1 cellular context compared by ENCODE assay signal in the genomic region with DNA sequence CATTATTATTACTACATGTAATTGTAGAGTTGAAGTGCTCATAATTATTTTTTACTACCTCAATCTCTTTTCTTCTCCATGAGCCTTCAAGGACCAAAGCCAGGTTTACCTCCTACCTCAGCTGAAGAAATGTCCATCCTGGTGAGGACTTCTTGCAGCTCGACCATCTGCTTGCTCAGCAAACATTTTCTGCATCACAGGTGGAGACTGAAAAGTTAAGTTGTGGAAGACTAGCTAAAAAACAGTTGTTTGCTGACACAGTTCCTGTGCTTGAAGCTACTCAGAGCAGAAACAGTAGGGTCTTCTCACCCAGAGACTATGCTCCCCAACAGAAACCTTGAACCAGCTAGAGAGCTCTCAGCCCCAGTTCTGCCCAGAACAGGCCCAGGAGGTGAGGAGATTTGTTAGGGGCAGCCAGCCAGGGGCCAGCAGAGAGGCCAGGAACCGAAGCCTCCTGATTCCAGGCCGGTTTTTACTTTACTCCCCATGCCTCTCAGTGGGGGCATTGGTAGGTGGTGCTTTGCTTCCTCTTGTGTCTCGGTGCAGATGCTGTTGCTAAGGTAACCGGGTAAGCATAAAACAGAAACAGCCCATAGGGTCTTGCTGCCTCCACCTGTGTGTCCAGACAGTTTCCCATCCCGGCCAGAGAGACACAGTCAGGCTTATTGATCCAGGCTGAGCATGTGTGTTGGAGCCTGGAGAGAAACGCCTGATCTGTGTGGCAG.
TF ChIP-seq lines count a peak whose summit lies in the region.

No MANE protein-coding gene starts in this region.

TF ChIP-seq in WTC11, 78 proteins besides CTCF, POLR2A, EP300 and RAD21 (continued from another document):
- TF ChIP-seq, protein P1, sequence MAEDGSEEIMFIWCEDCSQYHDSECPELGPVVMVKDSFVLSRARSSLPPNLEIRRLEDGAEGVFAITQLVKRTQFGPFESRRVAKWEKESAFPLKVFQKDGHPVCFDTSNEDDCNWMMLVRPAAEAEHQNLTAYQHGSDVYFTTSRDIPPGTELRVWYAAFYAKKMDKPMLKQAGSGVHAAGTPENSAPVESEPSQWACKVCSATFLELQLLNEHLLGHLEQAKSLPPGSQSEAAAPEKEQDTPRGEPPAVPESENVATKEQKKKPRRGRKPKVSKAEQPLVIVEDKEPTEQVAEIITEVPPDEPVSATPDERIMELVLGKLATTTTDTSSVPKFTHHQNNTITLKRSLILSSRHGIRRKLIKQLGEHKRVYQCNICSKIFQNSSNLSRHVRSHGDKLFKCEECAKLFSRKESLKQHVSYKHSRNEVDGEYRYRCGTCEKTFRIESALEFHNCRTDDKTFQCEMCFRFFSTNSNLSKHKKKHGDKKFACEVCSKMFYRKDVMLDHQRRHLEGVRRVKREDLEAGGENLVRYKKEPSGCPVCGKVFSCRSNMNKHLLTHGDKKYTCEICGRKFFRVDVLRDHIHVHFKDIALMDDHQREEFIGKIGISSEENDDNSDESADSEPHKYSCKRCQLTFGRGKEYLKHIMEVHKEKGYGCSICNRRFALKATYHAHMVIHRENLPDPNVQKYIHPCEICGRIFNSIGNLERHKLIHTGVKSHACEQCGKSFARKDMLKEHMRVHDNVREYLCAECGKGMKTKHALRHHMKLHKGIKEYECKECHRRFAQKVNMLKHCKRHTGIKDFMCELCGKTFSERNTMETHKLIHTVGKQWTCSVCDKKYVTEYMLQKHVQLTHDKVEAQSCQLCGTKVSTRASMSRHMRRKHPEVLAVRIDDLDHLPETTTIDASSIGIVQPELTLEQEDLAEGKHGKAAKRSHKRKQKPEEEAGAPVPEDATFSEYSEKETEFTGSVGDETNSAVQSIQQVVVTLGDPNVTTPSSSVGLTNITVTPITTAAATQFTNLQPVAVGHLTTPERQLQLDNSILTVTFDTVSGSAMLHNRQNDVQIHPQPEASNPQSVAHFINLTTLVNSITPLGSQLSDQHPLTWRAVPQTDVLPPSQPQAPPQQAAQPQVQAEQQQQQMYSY (CRISPR knock-in tag; IDR thresholded peaks at IDR 0.05): peak; percentile 97
- TF ChIP-seq ZNF138 (CRISPR knock-in tag; conservative IDR thresholded peaks at IDR 0.05) (no peak), KAT7 (CRISPR knock-in tag; IDR thresholded peaks at IDR 0.05; ENCODE audit: borderline replicate concordance) (no peak), OVOL2 (CRISPR knock-in tag; IDR thresholded peaks at IDR 0.05; ENCODE audit: borderline replicate concordance) (no peak)
- TF ChIP-seq, protein P2, sequence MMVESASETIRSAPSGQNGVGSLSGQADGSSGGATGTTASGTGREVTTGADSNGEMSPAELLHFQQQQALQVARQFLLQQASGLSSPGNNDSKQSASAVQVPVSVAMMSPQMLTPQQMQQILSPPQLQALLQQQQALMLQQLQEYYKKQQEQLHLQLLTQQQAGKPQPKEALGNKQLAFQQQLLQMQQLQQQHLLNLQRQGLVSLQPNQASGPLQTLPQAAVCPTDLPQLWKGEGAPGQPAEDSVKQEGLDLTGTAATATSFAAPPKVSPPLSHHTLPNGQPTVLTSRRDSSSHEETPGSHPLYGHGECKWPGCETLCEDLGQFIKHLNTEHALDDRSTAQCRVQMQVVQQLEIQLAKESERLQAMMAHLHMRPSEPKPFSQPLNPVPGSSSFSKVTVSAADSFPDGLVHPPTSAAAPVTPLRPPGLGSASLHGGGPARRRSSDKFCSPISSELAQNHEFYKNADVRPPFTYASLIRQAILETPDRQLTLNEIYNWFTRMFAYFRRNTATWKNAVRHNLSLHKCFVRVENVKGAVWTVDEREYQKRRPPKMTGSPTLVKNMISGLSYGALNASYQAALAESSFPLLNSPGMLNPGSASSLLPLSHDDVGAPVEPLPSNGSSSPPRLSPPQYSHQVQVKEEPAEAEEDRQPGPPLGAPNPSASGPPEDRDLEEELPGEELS (CRISPR knock-in tag; IDR thresholded peaks at IDR 0.05): no peak
